8 cellular contexts compared by ENCODE assay signal in the genomic region with DNA sequence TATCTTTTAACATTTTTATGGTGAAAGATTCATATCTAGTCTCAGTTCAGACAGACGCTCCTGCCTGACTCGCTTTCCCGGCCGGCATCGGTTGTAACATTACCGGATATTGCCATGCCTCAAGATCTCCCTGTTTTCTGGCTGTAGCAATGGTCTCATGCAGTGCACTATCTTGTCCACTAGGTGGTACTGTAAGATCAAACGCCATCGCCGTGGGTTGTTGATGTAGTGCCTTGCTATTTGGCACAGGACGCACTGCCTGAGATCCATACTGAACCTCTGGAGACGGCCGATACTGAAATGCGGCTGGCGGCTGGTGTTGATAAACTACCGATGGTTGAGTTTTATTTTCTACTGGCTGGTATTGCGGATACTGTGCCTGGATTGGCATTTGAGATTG.
DNase-seq lines count a peak whose midpoint lies in the region; ATAC-seq and TF ChIP-seq lines count a peak whose summit lies in the region.
"Not testable (repeated sequence)": the region's sequence is repeated elsewhere in the genome, so short reads cannot be mapped to it uniquely, and the experiment has no call there.

No MANE protein-coding gene starts in this region.

- H3K4me1 ChIP-seq in adrenal gland (replicated peaks in 1 of 2); gastroesophageal sphincter: not testable (repeated sequence)

- H3K27ac ChIP-seq in AG04450 (ENCODE audit: low read depth, low read length); adrenal gland; gastroesophageal sphincter: not testable (repeated sequence)

- not testable (repeated sequence) for TF ChIP-seq EP300 in gastroesophageal sphincter (IDR thresholded peaks at IDR 0.05)

- H3K27ac Mint-ChIP-seq in natural killer cell = not testable (repeated sequence)

- peaks cover 16 to 17% of the 10 kb centered on the region in 2 donors for H3K4me1 Mint-ChIP-seq in natural killer cell

- H3K4me3 Mint-ChIP-seq in natural killer cell = peak overlapping the region; percentile 18

- not testable (repeated sequence) for H3K9me3 ChIP-seq in AG04450 (ENCODE audit: control insufficient read depth, insufficient read depth, low read length); adrenal gland (replicated peaks in 1 of 3); gastroesophageal sphincter

- H3K4me3 ChIP-seq in AG04450 (ENCODE audit: low read depth, low read length); adrenal gland; gastroesophageal sphincter: not testable (repeated sequence)

- TF ChIP-seq POLR2A in adrenal gland (IDR thresholded peaks at IDR 0.05); gastroesophageal sphincter (IDR thresholded peaks at IDR 0.05): not testable (repeated sequence)

- POLR2A ChIA-PET in AG04450 (lab: Yijun Ruan, JAX) = not testable (repeated sequence)

- not testable (repeated sequence) for H3K36me3 ChIP-seq in adrenal gland (replicated peaks in 1 of 2); gastroesophageal sphincter

- CTCF ChIA-PET in AG04450 (lab: Charles Lee) = not testable (repeated sequence)

- 0 to 5% (median 3%) methylated on average over 13 to 16 of the region's 16 CpGs for WGBS in adrenal gland, 4 donors
- WGBS in gastroesophageal sphincter (ENCODE audit: low coverage in 1 of 2), 2 donors = 0% methylated on average over 6 to 12 of the region's 16 CpGs

- intact Hi-C loops in adrenal gland (cut with DNase I) = loop anchor here in 1 of 2 donors (10.0 kb wide), 1 partner anchor 130 kb away; no protein-coding TSS in a partner anchor
- intact Hi-C loops in natural killer cell (cut with micrococcal nuclease) = loop anchor here (10.0 kb wide), 1 partner anchor 130 kb away; no protein-coding TSS in a partner anchor

- DNase-seq in AG04450 (ENCODE audit: low read depth, low spot score) (peak; percentile 20), H4 (ENCODE audit: low spot score) (peak; percentile 47), NCI-H526 (lab: John Stamatoyannopoulos, UW) (peak; percentile 32 to 79), adrenal gland (peak; percentile 31 to 86 (median 61)), natural killer cell (peak; percentile 35)
- peak; percentile 19 for DNase-seq in activated CD4-positive, CD25-positive, alpha-beta regulatory T cell treated with anti-CD3 and anti-CD28 coated beads, Interleukin-2, amount 50 U/mL, for 16 hours (ENCODE audit: low read depth, low spot score)
- peak; percentile 29 to 46 for DNase-seq in stimulated activated CD4-positive, alpha-beta T cell treated with anti-CD3 and anti-CD28 coated beads, Interleukin-4, amount 100 ng/mL, for 4 hours

- H3K27me3 Mint-ChIP-seq in natural killer cell (ENCODE audit: low read depth in 2 of 2) = peaks cover 24% of the 10 kb centered on the region in 2 donors

- TF ChIP-seq CTCF in AG04450 (IDR thresholded peaks at IDR 0.05; ENCODE audit: low read depth, low read length) (peak; percentile 64), adrenal gland (IDR thresholded peaks at IDR 0.05) (peak; percentile 67 to 90 (median 80)), gastroesophageal sphincter (IDR thresholded peaks at IDR 0.05) (peak; percentile 65 to 84 (median 82)), natural killer cell (IDR thresholded peaks at IDR 0.05) (peak; percentile 70)

- H3K36me3 Mint-ChIP-seq in natural killer cell = not testable (repeated sequence)

- H3K27me3 ChIP-seq in AG04450 (ENCODE audit: control insufficient read depth, insufficient read depth, low read length); adrenal gland: not testable (repeated sequence)
- H3K27me3 ChIP-seq in gastroesophageal sphincter = peaks cover 10% of the 10 kb centered on the region

- not testable (repeated sequence) for H3K9me3 Mint-ChIP-seq in natural killer cell

- not testable (repeated sequence) for ATAC-seq in gastroesophageal sphincter, natural killer cell
